ENCODE assay signal across 10 cellular contexts in genomic region chr17:330993-331701, GRCh38. TPM values are rescaled to one million over a fixed set of nuclear protein-coding genes. Genes with fewer than 3 reads are reported as not detected.
DNase-seq lines count a peak whose midpoint lies in the region; TF ChIP-seq lines count a peak whose summit lies in the region.
"Had no signal": no experiment of that assay in that cellular context is flagged by ENCODE, and none has a peak within 500 bp of the region (broad histone marks: within the 10 kb centered on the region; RNA-seq: fewer than 3 reads in every experiment).

No MANE protein-coding gene starts in this region.

- H3K27me3 Mint-ChIP-seq in brain, result peaks cover 9% of the 10 kb centered on the region

- peak overlapping the region in 3 of 5 experiments; percentile 13 to 48 (median 42) for H3K4me3 Mint-ChIP-seq in brain

- no peaks in the 10 kb centered on the region for H3K9me3 ChIP-seq in stomach
- H3K9me3 ChIP-seq: A549 had no signal

- H3K4me3 ChIP-seq in stomach, result peak overlapping the region in 3 of 4 donors; percentile 11 to 13 (median 13)
- no peak overlapping the region for H3K4me3 ChIP-seq in foreskin fibroblast (ENCODE audit: low read depth in 1 of 2, low read length in 2 of 2)
- H3K4me3 ChIP-seq: A549 had no signal

- no peak for TF ChIP-seq CTCF in brain (conservative IDR thresholded peaks at IDR 0.05)
- TF ChIP-seq CTCF in stomach (IDR thresholded peaks at IDR 0.05), result no peak
- no peak for TF ChIP-seq CTCF in foreskin fibroblast (IDR thresholded peaks at IDR 0.05; ENCODE audit: low read depth, low read length)

- H3K9me3 Mint-ChIP-seq in brain, result peaks cover 0 to 6% (median 0%) of the 10 kb centered on the region in 5 experiments

- H3K4me1 ChIP-seq in stomach, result peaks cover 7 to 56% (median 26%) of the 10 kb centered on the region in 4 donors
- H3K4me1 ChIP-seq: A549 had no signal

- peaks cover 68% of the 10 kb centered on the region for H3K4me1 Mint-ChIP-seq in brain

- peak overlapping the region in 4 of 5 experiments; percentile 33 to 83 (median 80) for H3K27ac Mint-ChIP-seq in brain

- peak; percentile 13 for DNase-seq in activated CD4-positive, alpha-beta T cell treated with anti-CD3 and anti-CD28 coated beads for 48 hours
- DNase-seq in activated CD4-positive, alpha-beta T cell treated with anti-CD3 and anti-CD28 coated beads for 1 hour, result no peak
- DNase-seq in left kidney (ENCODE audit: low read depth, low spot score) (peak; percentile 78), stomach (no peak), foreskin fibroblast (no peak), NCI-H2196 (lab: John Stamatoyannopoulos, UW; ENCODE audit: unreplicated experiment) (no peak), AG08395 (ENCODE audit: low spot score) (no peak)
- DNase-seq: NCI-H2227 treated with DMSO at 0.1 percent for 48 hours had no signal

- no peak for TF ChIP-seq EP300 in stomach (IDR thresholded peaks at IDR 0.05)

- peaks cover 0 to 23% (median 0%) of the 10 kb centered on the region in 3 donors for H3K27me3 ChIP-seq in stomach

- WGBS in stomach, 5 donors, result 61 to 73% (median 67%) methylated on average over 22 to 26 of the region's 26 CpGs

- intact Hi-C loops in stomach (cut with DNase I; ENCODE audit: low total_unique reads), result no loop called here

- H3K27ac ChIP-seq in stomach, result peak overlapping the region; percentile 10 to 82 (median 61)

- H3K36me3 Mint-ChIP-seq in brain, result no peaks in the 10 kb centered on the region

- no peak for TF ChIP-seq POLR2A in stomach (IDR thresholded peaks at IDR 0.05)

- peaks cover 0 to 15% (median 12%) of the 10 kb centered on the region in 4 donors for H3K36me3 ChIP-seq in stomach

RNA-seq across cellular contexts. Expression of gene RPH3AL, which starts 21.5 kb away (rescaled TPM):
- polyA plus RNA-seq in brain (ENCODE audit: insufficient read depth, low read depth, low replicate concordance), result 2.7 TPM
- 10 to 100 TPM in 3 of 5 donors, 1 to 10 TPM in 2; 4.9 to 38.5 (median 16.0) TPM for total RNA-seq in stomach
- polyA plus RNA-seq in stomach, result 10 to 100 TPM in 2 of 3 donors, 1 to 10 TPM in 1; 5.1 to 20.0 (median 18.9) TPM

Comparison
In these comparisons a context has a peak if more than half of its experiments do, and no peak if none do; other contexts are left out.
1. DNase-seq: peak in activated CD4-positive, alpha-beta T cell treated with anti-CD3 and anti-CD28 coated beads for 48 hours (single experiment) and left kidney (single experiment); none in activated CD4-positive, alpha-beta T cell treated with anti-CD3 and anti-CD28 coated beads for 1 hour (single experiment), stomach (single experiment), foreskin fibroblast (0 of 2), NCI-H2196 (single experiment) and AG08395 (single experiment).
2. H3K4me3 ChIP-seq: peak in stomach (3 of 4); none in foreskin fibroblast (0 of 2).